In the genomic region with DNA sequence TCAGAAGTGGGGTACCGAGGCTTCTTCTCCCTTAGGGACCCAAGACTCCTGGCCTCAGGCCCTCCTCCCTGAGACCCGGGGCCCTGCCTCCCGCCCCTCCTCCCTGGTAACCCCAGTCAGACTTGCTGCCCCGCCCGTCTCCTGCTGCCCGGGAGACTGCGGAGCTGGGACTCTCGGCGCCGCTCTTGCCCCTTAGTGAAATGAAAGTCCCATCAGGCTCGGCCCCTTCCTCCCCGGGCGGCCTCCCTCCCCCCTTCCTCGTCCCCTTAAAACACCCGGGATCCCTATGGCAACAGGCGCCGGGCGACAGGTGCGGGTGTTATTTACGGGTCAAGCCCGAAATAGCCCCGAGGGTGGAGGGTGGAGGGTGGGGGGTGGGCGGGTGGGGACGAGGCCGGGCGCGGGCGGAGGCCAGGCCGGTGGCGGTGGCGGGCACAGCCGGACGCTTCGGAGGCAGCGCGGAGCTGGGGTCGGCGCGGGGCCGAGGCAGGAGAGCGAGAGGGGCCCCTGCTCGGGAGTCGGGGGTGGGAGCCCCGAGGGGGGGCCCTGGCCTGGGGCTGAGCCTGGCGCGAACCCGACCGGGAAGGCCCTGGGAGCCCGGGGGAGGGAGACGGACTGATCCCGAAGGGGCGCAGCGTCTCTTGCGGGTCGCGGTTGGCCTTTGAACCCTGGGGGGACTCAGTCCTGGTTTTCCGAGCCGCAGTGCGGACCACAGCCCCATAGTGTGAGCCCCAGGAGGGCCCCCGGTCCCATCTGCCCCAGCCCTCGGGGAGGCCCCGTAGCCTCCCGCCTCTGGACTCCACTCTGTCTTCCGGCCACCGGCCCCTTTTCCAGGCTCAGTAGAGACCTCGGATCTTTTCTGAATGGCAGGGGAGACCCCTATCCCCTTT, we compare ENCODE assay signal across 1 cellular context.
TF ChIP-seq lines count a peak whose summit lies in the region.

A gene with protein sequence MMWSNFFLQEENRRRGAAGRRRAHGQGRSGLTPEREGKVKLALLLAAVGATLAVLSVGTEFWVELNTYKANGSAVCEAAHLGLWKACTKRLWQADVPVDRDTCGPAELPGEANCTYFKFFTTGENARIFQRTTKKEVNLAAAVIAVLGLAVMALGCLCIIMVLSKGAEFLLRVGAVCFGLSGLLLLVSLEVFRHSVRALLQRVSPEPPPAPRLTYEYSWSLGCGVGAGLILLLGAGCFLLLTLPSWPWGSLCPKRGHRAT (plus strand): TSS at position 414 of the 890 bp plus-strand sequence. CDS start 1,241 bp downstream, outside the sequence.

TF ChIP-seq in HEK293, 187 proteins besides CTCF, POLR2A, EP300 and RAD21 (continued from another document):
- TF ChIP-seq, protein P1, sequence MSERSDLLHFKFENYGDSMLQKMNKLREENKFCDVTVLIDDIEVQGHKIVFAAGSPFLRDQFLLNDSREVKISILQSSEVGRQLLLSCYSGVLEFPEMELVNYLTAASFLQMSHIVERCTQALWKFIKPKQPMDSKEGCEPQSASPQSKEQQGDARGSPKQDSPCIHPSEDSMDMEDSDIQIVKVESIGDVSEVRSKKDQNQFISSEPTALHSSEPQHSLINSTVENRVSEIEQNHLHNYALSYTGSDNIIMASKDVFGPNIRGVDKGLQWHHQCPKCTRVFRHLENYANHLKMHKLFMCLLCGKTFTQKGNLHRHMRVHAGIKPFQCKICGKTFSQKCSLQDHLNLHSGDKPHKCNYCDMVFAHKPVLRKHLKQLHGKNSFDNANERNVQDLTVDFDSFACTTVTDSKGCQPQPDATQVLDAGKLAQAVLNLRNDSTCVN (tag by site-specific recombination; optimal IDR thresholded peaks at IDR 0.05), result peak; percentile 16
- TF ChIP-seq, protein P2, sequence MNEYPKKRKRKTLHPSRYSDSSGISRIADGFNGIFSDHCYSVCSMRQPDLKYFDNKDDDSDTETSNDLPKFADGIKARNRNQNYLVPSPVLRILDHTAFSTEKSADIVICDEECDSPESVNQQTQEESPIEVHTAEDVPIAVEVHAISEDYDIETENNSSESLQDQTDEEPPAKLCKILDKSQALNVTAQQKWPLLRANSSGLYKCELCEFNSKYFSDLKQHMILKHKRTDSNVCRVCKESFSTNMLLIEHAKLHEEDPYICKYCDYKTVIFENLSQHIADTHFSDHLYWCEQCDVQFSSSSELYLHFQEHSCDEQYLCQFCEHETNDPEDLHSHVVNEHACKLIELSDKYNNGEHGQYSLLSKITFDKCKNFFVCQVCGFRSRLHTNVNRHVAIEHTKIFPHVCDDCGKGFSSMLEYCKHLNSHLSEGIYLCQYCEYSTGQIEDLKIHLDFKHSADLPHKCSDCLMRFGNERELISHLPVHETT (tag by site-specific recombination; IDR thresholded peaks at IDR 0.05), result no peak
- TF ChIP-seq ZNF169 (tag by site-specific recombination; IDR thresholded peaks at IDR 0.05), result no peak
